9 cellular contexts compared by ENCODE assay signal in the genomic region with DNA sequence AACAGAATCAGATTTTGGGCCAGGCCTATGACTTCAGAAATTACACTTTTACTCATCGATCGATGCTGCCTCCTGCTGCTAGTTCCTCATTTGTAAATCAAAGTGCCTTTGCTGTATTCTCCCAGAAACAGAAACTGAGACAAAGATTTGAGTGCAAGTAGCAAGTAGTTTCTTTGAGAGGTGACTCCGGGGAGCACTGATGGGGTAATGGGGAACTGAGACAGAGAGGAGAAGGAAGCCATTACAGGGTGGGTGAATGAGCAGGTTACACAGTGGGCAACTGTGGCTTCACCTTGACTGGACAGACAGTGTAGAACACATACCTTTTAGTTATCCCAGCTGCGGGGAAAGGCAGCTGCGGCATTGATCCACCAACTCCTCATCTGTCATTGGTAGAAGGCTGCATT. TPM values are rescaled to one million over a fixed set of nuclear protein-coding genes. Genes with fewer than 3 reads are reported as not detected.
DNase-seq lines count a peak whose midpoint lies in the region; ATAC-seq and TF ChIP-seq lines count a peak whose summit lies in the region.
"Had no signal": no experiment of that assay in that cellular context is flagged by ENCODE, and none has a peak within 500 bp of the region (broad histone marks: within the 10 kb centered on the region; RNA-seq: fewer than 3 reads in every experiment).

No MANE protein-coding gene starts in this region.

- H3K4me3 Mint-ChIP-seq in stimulated activated effector memory CD8-positive, alpha-beta T cell treated with anti-CD3 and anti-CD28 coated beads, Interleukin-12 subunit alpha, Interleukin-12 subunit beta, amount 100 ng/mL, for 72 hours, result no peak overlapping the region
- H3K4me3 Mint-ChIP-seq: activated naive CD8-positive, alpha-beta T cell treated with anti-CD3 and anti-CD28 coated beads, Interleukin-2, amount 10 ng/mL, durations not matched to agents 7 days and 5 days had no signal

- H3K9me3 Mint-ChIP-seq in stimulated activated effector memory CD8-positive, alpha-beta T cell treated with anti-CD3 and anti-CD28 coated beads, Interleukin-12 subunit alpha, Interleukin-12 subunit beta, amount 100 ng/mL, for 72 hours, result no peaks in the 10 kb centered on the region
- H3K9me3 Mint-ChIP-seq: activated naive CD8-positive, alpha-beta T cell treated with anti-CD3 and anti-CD28 coated beads, Interleukin-2, amount 10 ng/mL, durations not matched to agents 7 days and 5 days had no signal

- no peak for TF ChIP-seq CTCF in suprapubic skin (IDR thresholded peaks at IDR 0.05)

- DNase-seq in stimulated activated effector memory CD8-positive, alpha-beta T cell treated with anti-CD3 and anti-CD28 coated beads, Interleukin-12 subunit alpha, Interleukin-12 subunit beta, amount 100 ng/mL, for 72 hours (ENCODE audit: low spot score in 2 of 2), result no peak
- no peak for DNase-seq in NCI-H82 treated with DMSO at 0.1 percent for 48 hours (lab: John Stamatoyannopoulos, UW; ENCODE audit: unreplicated experiment)
- no peak for DNase-seq in suprapubic skin (ENCODE audit: low spot score in 2 of 2)
- DNase-seq in NCI-H82 (lab: John Stamatoyannopoulos, UW), result no peak
- DNase-seq: activated naive CD8-positive, alpha-beta T cell treated with anti-CD3 and anti-CD28 coated beads, Interleukin-2, amount 10 ng/mL, durations not matched to agents 7 days and 5 days; NCI-H1694 had no signal

- H3K4me1 Mint-ChIP-seq in stimulated activated effector memory CD8-positive, alpha-beta T cell treated with anti-CD3 and anti-CD28 coated beads, Interleukin-12 subunit alpha, Interleukin-12 subunit beta, amount 100 ng/mL, for 72 hours, result peaks cover 13% of the 10 kb centered on the region

- ATAC-seq in GM19035 (IDR thresholded peaks at IDR 0.05; ENCODE audit: unreplicated experiment), result peak; percentile 77
- peak; percentile 81 for ATAC-seq in HG02642 (IDR thresholded peaks at IDR 0.05; ENCODE audit: poor library complexity, unreplicated experiment)
- ATAC-seq in HG03575 (IDR thresholded peaks at IDR 0.05; ENCODE audit: extremely low read depth, insufficient number of reproducible peaks, low FRiP score, unreplicated experiment), result peak; percentile 55
- ATAC-seq in stimulated activated effector memory CD8-positive, alpha-beta T cell treated with anti-CD3 and anti-CD28 coated beads, Interleukin-12 subunit alpha, Interleukin-12 subunit beta, amount 100 ng/mL, for 72 hours, result peak; percentile 41

- no peak for TF ChIP-seq POLR2A in suprapubic skin (IDR thresholded peaks at IDR 0.05)

- H3K27ac ChIP-seq in suprapubic skin, result no peak overlapping the region

- 72% methylated on average over 5 of the region's 5 CpGs for WGBS in suprapubic skin

- H3K36me3 Mint-ChIP-seq in stimulated activated effector memory CD8-positive, alpha-beta T cell treated with anti-CD3 and anti-CD28 coated beads, Interleukin-12 subunit alpha, Interleukin-12 subunit beta, amount 100 ng/mL, for 72 hours, result no peaks in the 10 kb centered on the region
- H3K36me3 Mint-ChIP-seq: activated naive CD8-positive, alpha-beta T cell treated with anti-CD3 and anti-CD28 coated beads, Interleukin-2, amount 10 ng/mL, durations not matched to agents 7 days and 5 days had no signal

- H3K36me3 ChIP-seq in suprapubic skin, result no peaks in the 10 kb centered on the region

- H3K4me1 ChIP-seq in suprapubic skin, result no peaks in the 10 kb centered on the region

- no peak for TF ChIP-seq EP300 in suprapubic skin (IDR thresholded peaks at IDR 0.05)

- no peaks in the 10 kb centered on the region for H3K9me3 ChIP-seq in suprapubic skin

- peaks cover 18% of the 10 kb centered on the region for H3K27me3 ChIP-seq in suprapubic skin

- H3K27ac Mint-ChIP-seq in stimulated activated effector memory CD8-positive, alpha-beta T cell treated with anti-CD3 and anti-CD28 coated beads, Interleukin-12 subunit alpha, Interleukin-12 subunit beta, amount 100 ng/mL, for 72 hours, result no peak overlapping the region
- H3K27ac Mint-ChIP-seq: activated naive CD8-positive, alpha-beta T cell treated with anti-CD3 and anti-CD28 coated beads, Interleukin-2, amount 10 ng/mL, durations not matched to agents 7 days and 5 days had no signal

- no peak overlapping the region for H3K4me3 ChIP-seq in suprapubic skin

RNA-seq across cellular contexts. Expression of a gene that starts 9.7 kb away (rescaled TPM):
- 10 to 100 TPM; 12.9 to 30.6 (median 17.2) TPM for total RNA-seq in suprapubic skin

RNA-seq across cellular contexts. Expression of a gene that starts 18.7 kb away (rescaled TPM):
- 10 to 100 TPM; 23.2 to 30.1 (median 25.2) TPM for total RNA-seq in suprapubic skin
